13 cellular contexts compared by ENCODE assay signal in the genomic region with DNA sequence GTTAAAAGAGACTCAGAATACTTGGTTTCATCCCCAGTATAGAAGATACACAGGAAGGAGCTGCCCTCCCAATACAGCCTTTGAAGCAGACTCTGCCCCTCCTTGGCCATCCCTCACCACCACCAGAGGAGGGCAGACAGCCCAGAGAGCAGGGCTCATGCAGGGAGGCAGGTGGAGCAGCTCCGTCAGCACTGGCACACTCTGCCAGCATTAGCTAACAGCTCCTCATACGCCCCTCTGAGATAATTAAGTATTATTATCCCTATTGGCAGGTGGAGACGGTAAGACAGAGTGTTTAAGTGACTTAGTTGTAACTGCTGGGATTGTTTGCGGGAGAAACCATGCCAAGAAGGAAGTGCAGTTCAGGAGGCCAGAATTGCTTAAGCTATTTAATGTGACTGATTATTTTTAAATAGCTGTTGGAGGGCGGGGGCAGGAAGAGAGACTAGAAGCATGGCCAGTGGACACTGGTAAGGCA.
A peak's percentile ranks its signal among the peaks of the same experiment; 100 is the strongest.
DNase-seq lines count a peak whose midpoint lies in the region; ATAC-seq and TF ChIP-seq lines count a peak whose summit lies in the region.
"Had no signal": no experiment of that assay in that cellular context is flagged by ENCODE, and none has a peak within 500 bp of the region (broad histone marks: within the 10 kb centered on the region; RNA-seq: fewer than 3 reads in every experiment).

No MANE protein-coding gene starts in this region.

- H3K36me3 Mint-ChIP-seq in glutamatergic neuron (ENCODE audit: unreplicated experiment): peaks cover 4% of the 10 kb centered on the region
- H3K36me3 Mint-ChIP-seq: CD4-positive, alpha-beta memory T cell had no signal

- no peak overlapping the region for H3K4me2 ChIP-seq in neuronal stem cell (ENCODE audit: insufficient read depth, low read length, poor library complexity, severe bottlenecking)
- H3K4me2 ChIP-seq: KMS-11 had no signal

- H2BK12ac ChIP-seq in neuronal stem cell (ENCODE audit: low read length): no peak overlapping the region

- DNase-seq in DMS153 treated with DMSO at 0.1 percent for 48 hours (lab: John Stamatoyannopoulos, UW; ENCODE audit: unreplicated experiment): peak; percentile 81
- DNase-seq in NCI-H1930 (lab: John Stamatoyannopoulos, UW): peak; percentile 83 to 90
- DNase-seq in Peyer's patch: peak in 2 of 3 donors; percentile 56
- peak; percentile 49 for DNase-seq in medulla oblongata (ENCODE audit: extremely low spot score)
- no peak for DNase-seq in neuronal stem cell (ENCODE audit: low spot score)
- no peak for DNase-seq in HuH-7 (ENCODE audit: low spot score)
- no peak for DNase-seq in glutamatergic neuron
- DNase-seq: activated gamma-delta T cell; CD4-positive, alpha-beta memory T cell; cortex of kidney; ovary had no signal

- no peak overlapping the region for H2BK120ac ChIP-seq in neuronal stem cell (ENCODE audit: low read depth, low read length)

- no peak overlapping the region for H3K27ac Mint-ChIP-seq in glutamatergic neuron (ENCODE audit: unreplicated experiment)
- H3K27ac Mint-ChIP-seq: CD4-positive, alpha-beta memory T cell had no signal

- H3K27me3 Mint-ChIP-seq in glutamatergic neuron (ENCODE audit: unreplicated experiment): no peaks in the 10 kb centered on the region

- no peak overlapping the region for H2BK5ac ChIP-seq in neuronal stem cell (ENCODE audit: low read length)

- no peak overlapping the region for H3K18ac ChIP-seq in neuronal stem cell (ENCODE audit: low read length)

- no peaks in the 10 kb centered on the region for H3K9me3 Mint-ChIP-seq in glutamatergic neuron (ENCODE audit: unreplicated experiment)

- ATAC-seq in HG02938 (IDR thresholded peaks at IDR 0.05; ENCODE audit: unreplicated experiment): no peak

- peaks cover 4% of the 10 kb centered on the region for H3K4me1 Mint-ChIP-seq in glutamatergic neuron (ENCODE audit: low read depth, unreplicated experiment)

- no peak overlapping the region for H2AK5ac ChIP-seq in neuronal stem cell (ENCODE audit: low read depth, low read length)

- H4K91ac ChIP-seq in neuronal stem cell (ENCODE audit: low read depth, low read length, poor library complexity): no peak overlapping the region

- H3K4me3 Mint-ChIP-seq in glutamatergic neuron (ENCODE audit: unreplicated experiment): no peak overlapping the region
- H3K4me3 Mint-ChIP-seq: CD4-positive, alpha-beta memory T cell had no signal

- H3K4me3 ChIP-seq in Peyer's patch: no peak overlapping the region
- H3K4me3 ChIP-seq in neuronal stem cell (ENCODE audit: low read length in 2 of 2): no peak overlapping the region
- H3K4me3 ChIP-seq: ovary had no signal

- no peak overlapping the region for H3K14ac ChIP-seq in neuronal stem cell (ENCODE audit: low read length)

- TF ChIP-seq CTCF in Peyer's patch (IDR thresholded peaks at IDR 0.05) (peak in 3 of 6 experiments; percentile 15 to 26 (median 18)), glutamatergic neuron (IDR thresholded peaks at IDR 0.05; ENCODE audit: partially characterized antibody, unreplicated experiment) (no peak)

- TF ChIP-seq POLR2A in Peyer's patch (IDR thresholded peaks at IDR 0.05): no peak

- H3K36me3 ChIP-seq in Peyer's patch (no peaks in the 10 kb centered on the region), neuronal stem cell (replicated peaks in 1 of 2; ENCODE audit: control insufficient read depth in 2 of 2, insufficient read depth in 2 of 2, low read length in 2 of 2) (no peaks in the 10 kb centered on the region)
- H3K36me3 ChIP-seq: ovary had no signal

- no peak overlapping the region for H4K8ac ChIP-seq in neuronal stem cell (ENCODE audit: low read depth, low read length)

- H3K79me1 ChIP-seq in neuronal stem cell (ENCODE audit: low read depth, low read length): no peaks in the 10 kb centered on the region

- peaks cover 0 to 4% (median 0%) of the 10 kb centered on the region in 4 donors for H3K9me3 ChIP-seq in Peyer's patch
- H3K9me3 ChIP-seq in neuronal stem cell (replicated peaks in 1 of 2; ENCODE audit: control insufficient read depth in 2 of 2, insufficient read depth in 1 of 2, low read depth in 1 of 2, low read length in 2 of 2): peaks cover 0 to 2% of the 10 kb centered on the region in 2 donors
- H3K9me3 ChIP-seq: ovary had no signal

- H3K27ac ChIP-seq in Peyer's patch: no peak overlapping the region
- H3K27ac ChIP-seq in neuronal stem cell (replicated peaks; ENCODE audit: low read length): no peak overlapping the region
- H3K27ac ChIP-seq: KMS-11, ovary had no signal

- H3K4me1 ChIP-seq in Peyer's patch: peaks cover 0 to 6% (median 0%) of the 10 kb centered on the region in 4 donors
- H3K4me1 ChIP-seq in neuronal stem cell (ENCODE audit: control insufficient read depth in 2 of 2, insufficient read depth in 1 of 2, low read depth in 1 of 2, low read length in 2 of 2): peaks cover 0 to 2% of the 10 kb centered on the region in 2 donors

- H2AFZ ChIP-seq in neuronal stem cell (ENCODE audit: low read length): no peak overlapping the region

- H3K4ac ChIP-seq in neuronal stem cell (ENCODE audit: low read length): no peak overlapping the region

- H3K27me3 ChIP-seq in Peyer's patch (no peaks in the 10 kb centered on the region), neuronal stem cell (ENCODE audit: control insufficient read depth in 3 of 3, insufficient read depth in 3 of 3, low read depth in 1 of 3, low read length in 3 of 3) (no peaks in the 10 kb centered on the region)
- H3K27me3 ChIP-seq: ovary had no signal

- no peak overlapping the region for H2BK15ac ChIP-seq in neuronal stem cell (ENCODE audit: low read length)

- H3K23ac ChIP-seq in neuronal stem cell (ENCODE audit: low read depth, low read length, poor library complexity): no peak overlapping the region

- H3K9ac ChIP-seq in neuronal stem cell (ENCODE audit: low read depth, low read length, poor library complexity): no peak overlapping the region
- H3K9ac ChIP-seq: KMS-11 had no signal

- no CpG with 5 or more reads among the region's 5 CpGs for WGBS in neuronal stem cell (ENCODE audit: extremely low coverage in 2 of 2, insufficient read length in 2 of 2, insufficient replicate concordance in 1 of 2), 2 donors

Comparison
In these comparisons a context has a peak if more than half of its experiments do, and no peak if none do; other contexts are left out.
1. DNase-seq: peak in DMS153 treated with DMSO at 0.1 percent for 48 hours (single experiment), NCI-H1930 (2 of 2), Peyer's patch (2 of 3) and medulla oblongata (single experiment); none in neuronal stem cell (single experiment), HuH-7 (single experiment) and glutamatergic neuron (single experiment).